ENCODE assay signal across 13 cellular contexts in the genomic region with DNA sequence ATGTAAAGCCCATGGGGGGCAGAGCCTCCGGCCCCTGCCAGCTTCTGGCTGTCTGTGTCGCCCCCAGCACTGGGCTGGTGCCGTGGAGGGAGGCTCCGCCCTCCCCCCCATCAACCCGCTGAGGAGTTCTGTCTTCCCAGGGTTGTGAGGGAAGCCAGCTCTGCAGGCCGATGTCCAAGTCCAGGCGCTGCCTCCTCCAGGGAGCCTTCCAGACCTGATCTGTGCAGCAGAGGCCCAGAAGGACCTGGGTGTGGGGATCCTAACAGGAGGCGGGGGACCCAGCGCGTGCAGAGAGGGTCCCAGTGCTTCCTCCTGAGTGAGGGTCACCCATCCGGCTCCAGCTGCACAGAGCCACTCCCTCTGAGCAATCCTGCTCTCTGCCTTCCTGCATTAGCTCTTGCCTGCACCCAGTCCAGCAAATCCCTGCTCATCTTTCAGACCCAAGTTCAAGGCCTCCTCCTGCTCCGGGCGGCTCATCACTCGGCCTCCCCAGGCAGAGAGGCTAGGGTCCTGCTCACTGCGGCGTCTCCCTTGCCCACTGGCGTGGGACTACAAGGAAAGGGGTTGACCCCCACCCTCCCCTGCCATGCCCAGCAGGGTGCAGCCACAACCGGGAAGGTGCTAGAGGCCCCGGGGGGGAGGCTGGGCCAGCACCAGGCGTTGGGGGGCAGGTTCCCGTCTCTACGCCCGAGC. TPM values are rescaled to one million over a fixed set of nuclear protein-coding genes. Genes with fewer than 3 reads are reported as not detected.
DNase-seq lines count a peak whose midpoint lies in the region; ATAC-seq and TF ChIP-seq lines count a peak whose summit lies in the region.
"Had no signal": no experiment of that assay in that cellular context is flagged by ENCODE, and none has a peak within 500 bp of the region (broad histone marks: within the 10 kb centered on the region; RNA-seq: fewer than 3 reads in every experiment).

No MANE protein-coding gene starts in this region.

- H3K9me3 Mint-ChIP-seq in MCF 10A (ENCODE audit: unreplicated experiment): no peaks in the 10 kb centered on the region
- H3K9me3 Mint-ChIP-seq in natural killer cell treated with Interleukin-12 subunit alpha and Interleukin-12 subunit beta and Interleukin-15 and Interleukin-18, amount 100 ng/mL, for 72 hours: no peaks in the 10 kb centered on the region
- H3K9me3 Mint-ChIP-seq: activated naive CD4-positive, alpha-beta T cell treated with anti-CD3 and anti-CD28 coated beads, Interleukin-2, amount 10 ng/mL, durations not matched to agents 7 days and 5 days; neural crest cell had no signal

- intact Hi-C loops in MCF 10A (cut with micrococcal nuclease): loop anchor here (5.0 kb wide), 1 partner anchor 38 kb away; a partner anchor contains a TSS
- intact Hi-C loops in mammary epithelial cell (cut with micrococcal nuclease): loop anchor here (5.0 kb wide), 1 partner anchor 38 kb away; a partner anchor contains a TSS
- intact Hi-C loops in aorta (cut with DNase I): loop anchor here in 1 of 2 donors (5.0 kb wide), 1 partner anchor 38 kb away; a partner anchor contains a TSS

- H3K4me1 ChIP-seq in mammary epithelial cell (ENCODE audit: insufficient read depth, low read length) (peaks cover 19% of the 10 kb centered on the region), aorta (ENCODE audit: control insufficient read depth in 1 of 2, insufficient read depth in 2 of 2, low read length in 2 of 2) (no peaks in the 10 kb centered on the region)

- no peak overlapping the region for H2AFZ ChIP-seq in mammary epithelial cell (ENCODE audit: low read depth, low read length)

- BruUV-seq in MCF 10A (replicated peaks; lab: Mats Ljungman, UMichigan): no TSS peak
- no TSS peak for BruUV-seq in mammary epithelial cell (replicated peaks; lab: Mats Ljungman, UMichigan)

- H3K36me3 ChIP-seq in mammary epithelial cell (ENCODE audit: insufficient read depth, low read length) (no peaks in the 10 kb centered on the region), aorta (ENCODE audit: control insufficient read depth in 1 of 2, insufficient read depth in 2 of 2, low read length in 1 of 2) (no peaks in the 10 kb centered on the region)

- H3K27ac ChIP-seq in mammary epithelial cell (ENCODE audit: insufficient read depth, low read depth, low read length) (no peak overlapping the region), aorta (ENCODE audit: low read depth in 1 of 2, low read length in 2 of 2) (no peak overlapping the region)
- H3K27ac ChIP-seq: HL-60 had no signal

- H3K4me3 Mint-ChIP-seq in MCF 10A (ENCODE audit: unreplicated experiment): no peak overlapping the region
- no peak overlapping the region for H3K4me3 Mint-ChIP-seq in natural killer cell treated with Interleukin-12 subunit alpha and Interleukin-12 subunit beta and Interleukin-15 and Interleukin-18, amount 100 ng/mL, for 72 hours
- H3K4me3 Mint-ChIP-seq: activated naive CD4-positive, alpha-beta T cell treated with anti-CD3 and anti-CD28 coated beads, Interleukin-2, amount 10 ng/mL, durations not matched to agents 7 days and 5 days; neural crest cell had no signal

- CTCF ChIA-PET in MCF 10A (lab: Yijun Ruan, JAX) (interaction anchor here (0.5 to 3.6 kb wide), 10 partner anchors 15 to 673 kb away, joined by 3 to 18 read pairs (median 4); a partner anchor contains a TSS), mammary epithelial cell (lab: Charles Lee; ENCODE audit: low non-redundant PET) (no interaction called here)

- no peak overlapping the region for H3K9ac ChIP-seq in mammary epithelial cell (ENCODE audit: insufficient read depth, low read length)

- POLR2A ChIA-PET in MCF 10A (lab: Yijun Ruan, JAX): interaction anchor here (0.6 kb wide), 1 partner anchor 48 kb away, joined by 3 read pairs; no protein-coding TSS in a partner anchor

- H3K9me3 ChIP-seq in mammary epithelial cell (replicated peaks; ENCODE audit: insufficient read depth, low read length): no peaks in the 10 kb centered on the region
- H3K9me3 ChIP-seq in aorta (ENCODE audit: control insufficient read depth, low read length): no peaks in the 10 kb centered on the region

- TF ChIP-seq CTCF in MCF 10A (IDR thresholded peaks at IDR 0.05; ENCODE audit: unreplicated experiment) (no peak), mammary epithelial cell (conservative IDR thresholded peaks at IDR 0.05 in 1 of 2, IDR thresholded peaks at IDR 0.05 in 1 of 2; ENCODE audit: extremely low read depth in 1 of 2, insufficient read depth in 1 of 2, low read depth in 1 of 2, low read length in 2 of 2) (no peak), fibroblast of villous mesenchyme (IDR thresholded peaks at IDR 0.05; ENCODE audit: insufficient read depth, low read depth, low read length) (no peak)

- H3K27me3 ChIP-seq in mammary epithelial cell (ENCODE audit: insufficient read depth, low read length) (no peaks in the 10 kb centered on the region), aorta (ENCODE audit: control insufficient read depth in 1 of 2, insufficient read depth in 2 of 2, low read length in 1 of 2) (no peaks in the 10 kb centered on the region)

- no peaks in the 10 kb centered on the region for H3K79me2 ChIP-seq in mammary epithelial cell (ENCODE audit: insufficient read depth, low read length)

- DNase-seq in MCF 10A (ENCODE audit: unreplicated experiment) (peak; percentile 18), mammary epithelial cell (no peak), fibroblast of villous mesenchyme (ENCODE audit: low read depth) (no peak), aorta (peak; percentile 51 to 53), A172 (ENCODE audit: low spot score) (no peak), hepatic stellate cell (ENCODE audit: low spot score) (no peak), anterior cingulate cortex (lab: John Stamatoyannopoulos, UW) (no peak)
- peak; percentile 38 for DNase-seq in natural killer cell treated with Interleukin-12 subunit alpha and Interleukin-12 subunit beta and Interleukin-15 and Interleukin-18, amount 100 ng/mL, for 72 hours (ENCODE audit: low spot score)
- DNase-seq: activated CD4-positive, alpha-beta T cell treated with anti-CD3 and anti-CD28 coated beads for 1 hour; NCI-H187 treated with DMSO at 0.1 percent for 48 hours had no signal

- H3K27me3 Mint-ChIP-seq in MCF 10A (ENCODE audit: insufficient read depth, unreplicated experiment): no peaks in the 10 kb centered on the region
- no peaks in the 10 kb centered on the region for H3K27me3 Mint-ChIP-seq in natural killer cell treated with Interleukin-12 subunit alpha and Interleukin-12 subunit beta and Interleukin-15 and Interleukin-18, amount 100 ng/mL, for 72 hours
- H3K27me3 Mint-ChIP-seq: activated naive CD4-positive, alpha-beta T cell treated with anti-CD3 and anti-CD28 coated beads, Interleukin-2, amount 10 ng/mL, durations not matched to agents 7 days and 5 days had no signal

- no peaks in the 10 kb centered on the region for H4K20me1 ChIP-seq in mammary epithelial cell (ENCODE audit: insufficient read depth, low read length)

- peaks cover 29% of the 10 kb centered on the region for H3K4me1 Mint-ChIP-seq in MCF 10A (ENCODE audit: insufficient read depth, unreplicated experiment)
- H3K4me1 Mint-ChIP-seq in natural killer cell treated with Interleukin-12 subunit alpha and Interleukin-12 subunit beta and Interleukin-15 and Interleukin-18, amount 100 ng/mL, for 72 hours (ENCODE audit: low read depth in 2 of 2): peaks cover 10 to 35% of the 10 kb centered on the region in 2 donors

- no peaks in the 10 kb centered on the region for H3K36me3 Mint-ChIP-seq in MCF 10A (ENCODE audit: insufficient read depth, unreplicated experiment)
- H3K36me3 Mint-ChIP-seq in natural killer cell treated with Interleukin-12 subunit alpha and Interleukin-12 subunit beta and Interleukin-15 and Interleukin-18, amount 100 ng/mL, for 72 hours: no peaks in the 10 kb centered on the region

- ATAC-seq in natural killer cell treated with Interleukin-12 subunit alpha and Interleukin-12 subunit beta and Interleukin-15 and Interleukin-18, amount 100 ng/mL, for 72 hours: no peak
- ATAC-seq in aorta (ENCODE audit: low FRiP score): no peak

- no peak overlapping the region for H3K4me2 ChIP-seq in mammary epithelial cell (ENCODE audit: insufficient read depth, low read depth, low read length)

- H3K4me3 ChIP-seq in mammary epithelial cell (replicated peaks in 1 of 3; ENCODE audit: insufficient read depth in 1 of 3, low read depth in 2 of 3, low read length in 3 of 3) (no peak overlapping the region), fibroblast of villous mesenchyme (ENCODE audit: low read depth, low read length) (peak overlapping the region; percentile 37), aorta (ENCODE audit: low read length in 2 of 2) (no peak overlapping the region)

- in situ Hi-C loops in mammary epithelial cell (cut with MboI; ENCODE audit: low sequenced_read_pairs in 2 of 2): no loop called here

- dilution Hi-C loops in mammary epithelial cell (cut with HindIII; ENCODE audit: low sequenced_read_pairs): no loop called here

- 86% methylated on average over 12 of the region's 23 CpGs for WGBS in mammary epithelial cell (ENCODE audit: low coverage, missing lambda C conversion rate)
- 84 to 87% methylated on average over 21 to 23 of the region's 23 CpGs for WGBS in aorta, 2 donors

- H3K27ac Mint-ChIP-seq in MCF 10A (ENCODE audit: low read depth, unreplicated experiment): no peak overlapping the region
- H3K27ac Mint-ChIP-seq in natural killer cell treated with Interleukin-12 subunit alpha and Interleukin-12 subunit beta and Interleukin-15 and Interleukin-18, amount 100 ng/mL, for 72 hours: peak overlapping the region in 1 of 2 donors; percentile 54
- H3K27ac Mint-ChIP-seq: activated naive CD4-positive, alpha-beta T cell treated with anti-CD3 and anti-CD28 coated beads, Interleukin-2, amount 10 ng/mL, durations not matched to agents 7 days and 5 days had no signal

RNA-seq across cellular contexts. Expression of a gene that starts 16.5 kb away (rescaled TPM):
- total RNA-seq in MCF 10A (2022) (not detected in 2 replicates), mammary epithelial cell (not detected), fibroblast of villous mesenchyme (not detected in 2 replicates), aorta (not detected)
- polyA plus RNA-seq in mammary epithelial cell (not detected), aorta (not detected)
- polyA minus RNA-seq in mammary epithelial cell: not detected
- not detected for total RNA-seq in natural killer cell treated with Interleukin-12 subunit alpha and Interleukin-12 subunit beta and Interleukin-15 and Interleukin-18, amount 100 ng/mL, for 72 hours
- total RNA-seq in A172 (2014; rRNA removed; shearing (Covaris generic)): not detected in 2 replicates
- total RNA-seq: neural crest cell had no signal

RNA-seq across cellular contexts. Expression of a gene that starts 22.4 kb away (rescaled TPM):
- total RNA-seq in MCF 10A (2022) (3.3 and 3.7 TPM in 2 replicates), mammary epithelial cell (1 to 10 TPM in 1 of 2 donors, under 1 TPM in 1; 0.17 to 2.0 TPM), fibroblast of villous mesenchyme (0.32 TPM in 1 of 2 replicates, not detected in the other), aorta (100 to 1,000 TPM in 1 of 2 donors, 10 to 100 TPM in 1; 45.2 to 128 TPM)
- polyA plus RNA-seq in mammary epithelial cell (not detected), aorta (10 to 100 TPM; 12.0 to 40.4 TPM)
- not detected for polyA minus RNA-seq in mammary epithelial cell
- total RNA-seq in natural killer cell treated with Interleukin-12 subunit alpha and Interleukin-12 subunit beta and Interleukin-15 and Interleukin-18, amount 100 ng/mL, for 72 hours: 100 to 1,000 TPM; 240 to 358 TPM
- 2.2 and 71.7 TPM in 2 replicates for total RNA-seq in A172 (2014; rRNA removed; shearing (Covaris generic))
- total RNA-seq: neural crest cell had no signal

RNA-seq across cellular contexts. Expression of a gene that starts 36.5 kb away (rescaled TPM):
- total RNA-seq in MCF 10A (2022): 43.3 and 77.7 TPM in 2 replicates
- total RNA-seq in mammary epithelial cell: 10 to 100 TPM in 1 of 2 donors, 1 to 10 TPM in 1; 8.8 to 44.7 TPM
- 34.8 TPM for polyA plus RNA-seq in mammary epithelial cell
- 4.3 TPM for polyA minus RNA-seq in mammary epithelial cell
- not detected in 2 replicates for total RNA-seq in fibroblast of villous mesenchyme
- 1 to 10 TPM in 1 of 2 donors, not detected in 1; 1.4 TPM for total RNA-seq in natural killer cell treated with Interleukin-12 subunit alpha and Interleukin-12 subunit beta and Interleukin-15 and Interleukin-18, amount 100 ng/mL, for 72 hours
- total RNA-seq in aorta: 1 to 10 TPM in 1 of 2 donors, under 1 TPM in 1; 0.81 to 2.2 TPM
- polyA plus RNA-seq in aorta: under 1 TPM; 0.75 to 0.82 TPM
- not detected in 2 replicates for total RNA-seq in A172 (2014; rRNA removed; shearing (Covaris generic))
- total RNA-seq: neural crest cell had no signal

RNA-seq across cellular contexts. Expression of a gene that starts 40.4 kb away (rescaled TPM):
- total RNA-seq in MCF 10A (2022): 141 and 308 TPM in 2 replicates
- total RNA-seq in mammary epithelial cell: 100 to 1,000 TPM; 103 to 209 TPM
- 57.2 TPM for polyA plus RNA-seq in mammary epithelial cell
- 4.9 TPM for polyA minus RNA-seq in mammary epithelial cell
- under 0.01 TPM in 1 of 2 replicates, not detected in the other for total RNA-seq in fibroblast of villous mesenchyme
- total RNA-seq in natural killer cell treated with Interleukin-12 subunit alpha and Interleukin-12 subunit beta and Interleukin-15 and Interleukin-18, amount 100 ng/mL, for 72 hours: not detected
- under 1 TPM; 0.19 to 0.75 TPM for total RNA-seq in aorta
- 10 to 100 TPM in 1 of 2 donors, 1 to 10 TPM in 1; 6.4 to 14.3 TPM for polyA plus RNA-seq in aorta
- 2.1 TPM in 1 of 2 replicates, not detected in the other for total RNA-seq in A172 (2014; rRNA removed; shearing (Covaris generic))
- total RNA-seq: neural crest cell had no signal

RNA-seq across cellular contexts. Expression of a gene that starts 44.3 kb away (rescaled TPM):
- total RNA-seq in MCF 10A (2022): not detected in 2 replicates
- not detected for total RNA-seq in mammary epithelial cell
- polyA plus RNA-seq in mammary epithelial cell: not detected
- not detected for polyA minus RNA-seq in mammary epithelial cell
- not detected in 2 replicates for total RNA-seq in fibroblast of villous mesenchyme
- total RNA-seq in natural killer cell treated with Interleukin-12 subunit alpha and Interleukin-12 subunit beta and Interleukin-15 and Interleukin-18, amount 100 ng/mL, for 72 hours: under 1 TPM in 1 of 2 donors, not detected in 1; 0.33 TPM
- 10 to 100 TPM in 1 of 2 donors, 1 to 10 TPM in 1; 8.8 to 54.3 TPM for total RNA-seq in aorta
- 1 to 10 TPM; 3.4 to 3.9 TPM for polyA plus RNA-seq in aorta
- 0.46 TPM in 1 of 2 replicates, not detected in the other for total RNA-seq in A172 (2014; rRNA removed; shearing (Covaris generic))
- total RNA-seq: neural crest cell had no signal

Comparison
In these comparisons a context has a peak if more than half of its experiments do, and no peak if none do; other contexts are left out.
1. DNase-seq: peak in MCF 10A (single experiment), natural killer cell treated with Interleukin-12 subunit alpha and Interleukin-12 subunit beta and Interleukin-15 and Interleukin-18, amount 100 ng/mL, for 72 hours (single experiment) and aorta (2 of 2); none in mammary epithelial cell (single experiment), fibroblast of villous mesenchyme (single experiment), A172 (single experiment), hepatic stellate cell (single experiment) and anterior cingulate cortex (0 of 58).